ENCODE assay signal across 24 cellular contexts in the genomic region with DNA sequence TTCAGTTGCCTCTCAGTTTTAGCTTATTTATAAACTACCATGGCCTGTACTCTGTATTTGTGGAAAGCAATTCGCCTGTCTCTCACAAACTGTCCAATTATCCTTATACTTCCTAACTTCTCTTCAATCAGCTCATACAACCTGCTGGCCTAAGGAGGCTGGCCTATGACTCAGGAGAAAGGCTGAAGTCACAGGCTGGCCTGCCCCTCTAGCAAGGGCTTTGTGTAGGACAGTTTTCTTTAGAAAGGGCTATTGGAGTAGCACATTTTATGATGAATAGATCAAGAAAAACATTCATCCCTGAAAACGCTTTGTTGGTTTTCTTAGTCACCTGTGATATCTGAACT.
DNase-seq lines count a peak whose midpoint lies in the region; ATAC-seq and TF ChIP-seq lines count a peak whose summit lies in the region.
"Had no signal": no experiment of that assay in that cellular context is flagged by ENCODE, and none has a peak within 500 bp of the region (broad histone marks: within the 10 kb centered on the region; RNA-seq: fewer than 3 reads in every experiment).

No MANE protein-coding gene starts in this region.

- H3K27ac ChIP-seq in SK-N-SH (ENCODE audit: low read depth in 2 of 2, low read length in 1 of 2) (no peak overlapping the region), PC-9 (no peak overlapping the region)
- H3K27ac ChIP-seq: 22Rv1, adrenal gland, BLaER1, left ventricle myocardium inferior, SJSA1, VCaP had no signal

- no peak overlapping the region for H3K4me3 ChIP-seq in SK-N-SH (ENCODE audit: low read depth in 2 of 2, low read length in 1 of 2)
- H3K4me3 ChIP-seq in PC-9, result no peak overlapping the region
- peak overlapping the region; percentile 33 for H3K4me3 ChIP-seq in epithelial cell of proximal tubule (ENCODE audit: low read depth, low read length)
- H3K4me3 ChIP-seq: adrenal gland, BLaER1, left ventricle myocardium inferior, SJSA1 had no signal

- CTCF ChIA-PET in SK-N-SH (lab: Yijun Ruan, JAX), result no interaction called here
- CTCF ChIA-PET in PC-9 (lab: Charles Lee), result no interaction called here

- WGBS in SK-N-SH (ENCODE audit: low lambda C conversion rate), result 75% methylated on average over 2 of the region's 2 CpGs

- H3K4me2 ChIP-seq in SK-N-SH (no peak overlapping the region), PC-9 (no peak overlapping the region)
- H3K4me2 ChIP-seq: BLaER1 had no signal

- H3K27me3 Mint-ChIP-seq in progenitor cell of endocrine pancreas, result no peaks in the 10 kb centered on the region
- H3K27me3 Mint-ChIP-seq: IgD-negative memory B cell, T-helper 17 cell had no signal

- H3K9ac ChIP-seq in SK-N-SH, result no peak overlapping the region
- H3K9ac ChIP-seq: BLaER1 had no signal

- H3K79me2 ChIP-seq in SK-N-SH (ENCODE audit: insufficient read depth), result no peaks in the 10 kb centered on the region
- H3K79me2 ChIP-seq in PC-9 (ENCODE audit: low read depth), result no peaks in the 10 kb centered on the region

- H3K9me3 Mint-ChIP-seq in progenitor cell of endocrine pancreas (ENCODE audit: low read depth), result peaks cover 5% of the 10 kb centered on the region

- H3K9me3 ChIP-seq in SK-N-SH (no peaks in the 10 kb centered on the region), PC-9 (ENCODE audit: insufficient read depth, low read depth) (no peaks in the 10 kb centered on the region)
- H3K9me3 ChIP-seq: adrenal gland, BLaER1, Caco-2, SJSA1 had no signal

- BruUV-seq in PC-9 (replicated peaks; lab: Mats Ljungman, UMichigan), result no TSS peak

- H3F3A ChIP-seq in SK-N-SH (replicated peaks; ENCODE audit: insufficient read depth) (peaks cover 9% of the 10 kb centered on the region), PC-9 (ENCODE audit: insufficient read depth, low read depth) (no peaks in the 10 kb centered on the region)

- H3K27me3 ChIP-seq in SK-N-SH (ENCODE audit: insufficient read depth), result no peaks in the 10 kb centered on the region
- no peaks in the 10 kb centered on the region for H3K27me3 ChIP-seq in PC-9 (ENCODE audit: insufficient read depth, low read depth)
- H3K27me3 ChIP-seq: adrenal gland, BLaER1, SJSA1 had no signal

- TF ChIP-seq EP300 in SK-N-SH (IDR thresholded peaks at IDR 0.05; ENCODE audit: borderline replicate concordance in 1 of 2, low read depth in 1 of 2, low read length in 1 of 2), result no peak

- intact Hi-C loops in PC-9 (cut with micrococcal nuclease; ENCODE audit: unreplicated experiment), result no loop called here

- no peaks in the 10 kb centered on the region for H3K4me1 Mint-ChIP-seq in progenitor cell of endocrine pancreas (ENCODE audit: low read depth)
- H3K4me1 Mint-ChIP-seq: IgD-negative memory B cell, T-helper 17 cell had no signal

- TF ChIP-seq CTCF in SK-N-SH (IDR thresholded peaks at IDR 0.05) (no peak), PC-9 (conservative IDR thresholded peaks at IDR 0.05) (no peak), epithelial cell of proximal tubule (conservative IDR thresholded peaks at IDR 0.05; ENCODE audit: low read depth, low read length) (no peak), progenitor cell of endocrine pancreas (IDR thresholded peaks at IDR 0.05; ENCODE audit: unreplicated experiment) (no peak)

- H3K36me3 Mint-ChIP-seq in progenitor cell of endocrine pancreas (ENCODE audit: insufficient read depth), result no peaks in the 10 kb centered on the region
- H3K36me3 Mint-ChIP-seq: IgD-negative memory B cell had no signal

- H3K36me3 ChIP-seq in SK-N-SH (replicated peaks in 1 of 2; ENCODE audit: control insufficient read depth in 1 of 2, insufficient read depth in 2 of 2, low read length in 1 of 2), result no peaks in the 10 kb centered on the region
- no peaks in the 10 kb centered on the region for H3K36me3 ChIP-seq in PC-9 (ENCODE audit: low read depth)
- H3K36me3 ChIP-seq: adrenal gland, BLaER1, left ventricle myocardium inferior, SJSA1 had no signal

- H4K20me1 ChIP-seq in SK-N-SH (ENCODE audit: insufficient read depth) (no peaks in the 10 kb centered on the region), PC-9 (ENCODE audit: insufficient read depth) (no peaks in the 10 kb centered on the region)
- H4K20me1 ChIP-seq: BLaER1 had no signal

- H3K27ac Mint-ChIP-seq in progenitor cell of endocrine pancreas, result peak overlapping the region; percentile 1
- H3K27ac Mint-ChIP-seq: IgD-negative memory B cell, T-helper 17 cell had no signal

- ATAC-seq in SK-N-SH treated with all-trans-retinoic acid at 6 μM for 48 hours (no peak), HG03097 (IDR thresholded peaks at IDR 0.05; ENCODE audit: low FRiP score, unreplicated experiment) (no peak)
- ATAC-seq: T-helper 17 cell had no signal

- DNase-seq in SK-N-SH (no peak), PC-9 (no peak), epithelial cell of proximal tubule (ENCODE audit: low read depth) (peak; percentile 90), progenitor cell of endocrine pancreas (ENCODE audit: low spot score, unreplicated experiment) (no peak), NCI-H510A treated with DMSO at 0.1 percent for 48 hours (lab: John Stamatoyannopoulos, UW) (no peak), globus pallidus (ENCODE audit: low spot score) (no peak)
- DNase-seq: activated CD4-positive, alpha-beta T cell treated with anti-CD3 and anti-CD28 coated beads, Interleukin-2, amount 50 U/mL, for 1 hour; activated CD8-positive, alpha-beta memory T cell treated with anti-CD3 and anti-CD28 coated beads, Interleukin-2, amount 50 U/mL, for 4 hours; adrenal gland; Caco-2; central memory CD4-positive, alpha-beta T cell; left ventricle myocardium inferior; NCI-H1694; NCI-H774; retina; stimulated activated CD4-positive, alpha-beta T cell treated with anti-CD3 and anti-CD28 coated beads, Interleukin-4, amount 100 ng/mL, for 4 hours; T-helper 17 cell had no signal

- no peak for TF ChIP-seq RAD21 in SK-N-SH (IDR thresholded peaks at IDR 0.05; ENCODE audit: low read length)

- POLR2A ChIA-PET in SK-N-SH (lab: Yijun Ruan, JAX), result no interaction called here
- POLR2A ChIA-PET in PC-9 (lab: Charles Lee; ENCODE audit: unreplicated experiment), result no interaction called here

- no peaks in the 10 kb centered on the region for H3K4me1 ChIP-seq in SK-N-SH (ENCODE audit: control insufficient read depth in 1 of 2, insufficient read depth in 2 of 2, low read depth in 1 of 2, low read length in 1 of 2)
- H3K4me1 ChIP-seq in PC-9 (replicated peaks; ENCODE audit: insufficient read depth), result no peaks in the 10 kb centered on the region
- H3K4me1 ChIP-seq: adrenal gland, BLaER1, Caco-2, left ventricle myocardium inferior, SJSA1 had no signal

- H3K4me3 Mint-ChIP-seq in progenitor cell of endocrine pancreas (ENCODE audit: low read depth), result no peak overlapping the region
- H3K4me3 Mint-ChIP-seq: IgD-negative memory B cell, T-helper 17 cell had no signal

- H2AFZ ChIP-seq in SK-N-SH (ENCODE audit: low read depth), result peak overlapping the region; percentile 41; the same call in 1 of the 2 replicates
- peak overlapping the region; percentile 33; the same call in 1 of the 2 replicates for H2AFZ ChIP-seq in PC-9

- H3K9me2 ChIP-seq in SK-N-SH, result no peaks in the 10 kb centered on the region
- no peaks in the 10 kb centered on the region; the same call in 1 of the 2 replicates for H3K9me2 ChIP-seq in PC-9 (ENCODE audit: insufficient read depth)

TF ChIP-seq in SK-N-SH, 30 proteins besides CTCF, POLR2A, EP300 and RAD21 (continues in another document):
- TF ChIP-seq, protein P1, sequence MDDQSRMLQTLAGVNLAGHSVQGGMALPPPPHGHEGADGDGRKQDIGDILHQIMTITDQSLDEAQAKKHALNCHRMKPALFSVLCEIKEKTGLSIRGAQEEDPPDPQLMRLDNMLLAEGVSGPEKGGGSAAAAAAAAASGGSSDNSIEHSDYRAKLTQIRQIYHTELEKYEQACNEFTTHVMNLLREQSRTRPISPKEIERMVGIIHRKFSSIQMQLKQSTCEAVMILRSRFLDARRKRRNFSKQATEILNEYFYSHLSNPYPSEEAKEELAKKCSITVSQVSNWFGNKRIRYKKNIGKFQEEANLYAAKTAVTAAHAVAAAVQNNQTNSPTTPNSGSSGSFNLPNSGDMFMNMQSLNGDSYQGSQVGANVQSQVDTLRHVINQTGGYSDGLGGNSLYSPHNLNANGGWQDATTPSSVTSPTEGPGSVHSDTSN (IDR thresholded peaks at IDR 0.05), result no peak
- TF ChIP-seq TEAD4 (IDR thresholded peaks at IDR 0.05; ENCODE audit: borderline replicate concordance, insufficient read depth), result no peak
- no peak for TF ChIP-seq RXRA (IDR thresholded peaks at IDR 0.05; ENCODE audit: borderline replicate concordance, low read depth)

TF ChIP-seq in SK-N-SH treated with all-trans-retinoic acid at 6 μM for 48 hours, 23 proteins besides CTCF, POLR2A, EP300 and RAD21 (continues in another document):
- TF ChIP-seq CSDC2 (CRISPR knock-in tag; IDR thresholded peaks at IDR 0.05) (no peak), TSHZ2 (CRISPR knock-in tag; IDR thresholded peaks at IDR 0.05) (no peak), TOX (CRISPR knock-in tag; IDR thresholded peaks at IDR 0.05; ENCODE audit: borderline replicate concordance) (no peak), BACH2 (CRISPR knock-in tag; IDR thresholded peaks at IDR 0.05; ENCODE audit: borderline replicate concordance) (no peak)
